Comparison of ENCODE assay signal across 21 cellular contexts in the genomic region with DNA sequence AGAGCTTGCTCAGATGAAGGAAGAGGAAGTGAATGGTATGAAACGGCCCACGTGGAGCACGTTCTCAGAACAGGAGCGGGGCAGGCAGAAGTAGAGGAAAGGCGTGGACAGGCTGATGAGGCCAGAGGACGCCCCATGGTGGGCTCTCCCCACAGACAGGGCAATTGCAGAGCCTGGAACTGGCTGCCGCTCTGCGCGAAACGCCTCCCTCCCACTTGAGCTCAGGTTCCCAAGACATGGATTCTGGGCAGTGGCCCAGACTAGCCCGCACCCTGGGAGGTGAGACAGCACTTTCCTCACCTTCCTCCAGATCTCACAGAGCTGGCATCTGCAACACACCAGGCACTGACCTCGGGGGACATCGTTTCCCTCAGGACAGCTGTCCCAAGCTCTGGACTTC.
DNase-seq lines count a peak whose midpoint lies in the region; ATAC-seq, FAIRE-seq and TF ChIP-seq lines count a peak whose summit lies in the region.
"Had no signal": no experiment of that assay in that cellular context is flagged by ENCODE, and none has a peak within 500 bp of the region (broad histone marks: within the 10 kb centered on the region; RNA-seq: fewer than 3 reads in every experiment).

No MANE protein-coding gene starts in this region.

- no peak overlapping the region for H3K27ac ChIP-seq in K562 (ENCODE audit: extremely low read depth, low read depth, low read length)
- H3K27ac ChIP-seq in upper lobe of right lung: no peak overlapping the region

- no TSS peak for BruUV-seq in K562 (replicated peaks; lab: Mats Ljungman, UMichigan)

- H3K27me3 ChIP-seq in K562 (ENCODE audit: control insufficient read depth in 2 of 2, insufficient read depth in 2 of 2, low read length in 2 of 2) (peaks cover 2 to 18% of the 10 kb centered on the region in 2 experiments; a peak in 2 of 5 replicates), upper lobe of right lung (peaks cover 5% of the 10 kb centered on the region)

- no peaks in the 10 kb centered on the region for H3K36me3 Mint-ChIP-seq in activated naive CD8-positive, alpha-beta T cell treated with anti-CD3 and anti-CD28 coated beads, Interleukin-2, amount 10 ng/mL, durations not matched to agents 7 days and 5 days
- no peaks in the 10 kb centered on the region for H3K36me3 Mint-ChIP-seq in activated naive CD8-positive, alpha-beta T cell treated with anti-CD3 and anti-CD28 coated beads for 36 hours

- no peak overlapping the region for H3K4me3 Mint-ChIP-seq in activated naive CD8-positive, alpha-beta T cell treated with anti-CD3 and anti-CD28 coated beads, Interleukin-2, amount 10 ng/mL, durations not matched to agents 7 days and 5 days
- no peak overlapping the region for H3K4me3 Mint-ChIP-seq in activated naive CD8-positive, alpha-beta T cell treated with anti-CD3 and anti-CD28 coated beads for 36 hours
- H3K4me3 Mint-ChIP-seq: B cell had no signal

- no peak for ATAC-seq in activated naive CD8-positive, alpha-beta T cell treated with anti-CD3 and anti-CD28 coated beads, Interleukin-2, amount 10 ng/mL, durations not matched to agents 7 days and 5 days (ENCODE audit: low read depth)
- ATAC-seq in K562 (no peak), upper lobe of right lung (no peak), left cardiac atrium (no peak)

- H3K79me2 ChIP-seq in K562 (ENCODE audit: control insufficient read depth, insufficient read depth, low read length): no peaks in the 10 kb centered on the region

- TF ChIP-seq RAD21 in K562 (CRISPR knock-in tag; conservative IDR thresholded peaks at IDR 0.05 in 1 of 2, IDR thresholded peaks at IDR 0.05 in 1 of 2): no peak

- in situ Hi-C loops in K562 (cut with MboI): no loop called here

- TF ChIP-seq CTCF in K562 (IDR thresholded peaks at IDR 0.05 in 2 of 3, conservative IDR thresholded peaks at IDR 0.05 in 1 of 3; ENCODE audit: insufficient read depth in 2 of 3, low read depth in 1 of 3, low read length in 3 of 3): no peak
- TF ChIP-seq CTCF in upper lobe of right lung (IDR thresholded peaks at IDR 0.05): no peak

- peak; percentile 20 for DNase-seq in activated naive CD8-positive, alpha-beta T cell treated with anti-CD3 and anti-CD28 coated beads, Interleukin-2, amount 10 ng/mL, durations not matched to agents 7 days and 5 days
- no peak for DNase-seq in activated naive CD8-positive, alpha-beta T cell treated with anti-CD3 and anti-CD28 coated beads for 36 hours
- DNase-seq in K562 (ENCODE audit: extremely low read depth in 1 of 4, low spot score in 3 of 4): no peak
- DNase-seq in mesenteric fat pad (ENCODE audit: low spot score): peak; percentile 72
- DNase-seq in upper lobe of right lung: peak; percentile 49
- DNase-seq in NCI-H2227 treated with DMSO at 0.1 percent for 48 hours (lab: John Stamatoyannopoulos, UW): no peak
- DNase-seq in MV-4-11 (lab: John Stamatoyannopoulos, UW): no peak
- DNase-seq in left cardiac atrium: no peak
- DNase-seq: DMS53, GDM1, KG1, NCI-H1092 treated with DMSO at 0.1 percent for 48 hours, NCI-H1436 treated with DMSO at 0.1 percent for 48 hours, NCI-H1930, NCI-H345, NCI-H524, Right ventricle myocardium superior had no signal

- no peak overlapping the region for H3K9ac ChIP-seq in K562 (ENCODE audit: insufficient read depth in 1 of 2, low read depth in 2 of 2, low read length in 2 of 2)

- FAIRE-seq in K562 (lab: Jason Lieb, UNC): no peak
- FAIRE-seq: A204.1, D721Med, H54 had no signal

- POLR2A ChIA-PET in activated naive CD8-positive, alpha-beta T cell treated with anti-CD3 and anti-CD28 coated beads, Interleukin-2, amount 10 ng/mL, durations not matched to agents 7 days and 5 days (lab: Charles Lee): no interaction called here
- POLR2A ChIA-PET in K562 (lab: Yijun Ruan, JAX): no interaction called here

- no peaks in the 10 kb centered on the region for H3K9me1 ChIP-seq in K562 (ENCODE audit: control insufficient read depth, insufficient read depth, low read length)

- H3K4me1 ChIP-seq in K562 (replicated peaks in 1 of 2; ENCODE audit: control insufficient read depth in 2 of 2, insufficient read depth in 2 of 2, low read length in 2 of 2) (no peaks in the 10 kb centered on the region; a peak in 1 of 5 replicates), upper lobe of right lung (no peaks in the 10 kb centered on the region)

- CTCF ChIA-PET in K562 (lab: Yijun Ruan, JAX; ENCODE audit: low intra/inter-chr PET ratio): no interaction called here

- no peak for TF ChIP-seq EP300 in K562 (IDR thresholded peaks at IDR 0.05; ENCODE audit: low read length)

- WGBS in K562 (ENCODE audit: insufficient coverage, low coverage, missing lambda C conversion rate): 13% methylated on average over 11 of the region's 13 CpGs

- no peak overlapping the region for H3K4me3 ChIP-seq in K562
- H3K4me3 ChIP-seq in upper lobe of right lung: no peak overlapping the region

- H3K9me3 ChIP-seq in K562 (replicated peaks; ENCODE audit: control insufficient read depth, insufficient read depth, low read depth, low read length) (no peaks in the 10 kb centered on the region), upper lobe of right lung (no peaks in the 10 kb centered on the region)

- H3K9me3 Mint-ChIP-seq in activated naive CD8-positive, alpha-beta T cell treated with anti-CD3 and anti-CD28 coated beads, Interleukin-2, amount 10 ng/mL, durations not matched to agents 7 days and 5 days: no peaks in the 10 kb centered on the region
- H3K9me3 Mint-ChIP-seq in activated naive CD8-positive, alpha-beta T cell treated with anti-CD3 and anti-CD28 coated beads for 36 hours: no peaks in the 10 kb centered on the region

- H3K36me3 ChIP-seq in K562 (ENCODE audit: control insufficient read depth, insufficient read depth, low read length): no peaks in the 10 kb centered on the region
- H3K36me3 ChIP-seq in upper lobe of right lung: no peaks in the 10 kb centered on the region

- H3K27ac Mint-ChIP-seq in activated naive CD8-positive, alpha-beta T cell treated with anti-CD3 and anti-CD28 coated beads, Interleukin-2, amount 10 ng/mL, durations not matched to agents 7 days and 5 days: no peak overlapping the region
- no peak overlapping the region for H3K27ac Mint-ChIP-seq in activated naive CD8-positive, alpha-beta T cell treated with anti-CD3 and anti-CD28 coated beads for 36 hours
- H3K27ac Mint-ChIP-seq: B cell had no signal

- intact Hi-C loops in K562 (cut with micrococcal nuclease) (no loop called here), upper lobe of right lung (cut with DNase I) (no loop called here), left cardiac atrium (cut with DNase I) (no loop called here)

- H3K4me1 Mint-ChIP-seq in activated naive CD8-positive, alpha-beta T cell treated with anti-CD3 and anti-CD28 coated beads, Interleukin-2, amount 10 ng/mL, durations not matched to agents 7 days and 5 days: no peaks in the 10 kb centered on the region
- no peaks in the 10 kb centered on the region for H3K4me1 Mint-ChIP-seq in activated naive CD8-positive, alpha-beta T cell treated with anti-CD3 and anti-CD28 coated beads for 36 hours
- H3K4me1 Mint-ChIP-seq: B cell had no signal

- H2AFZ ChIP-seq in K562 (ENCODE audit: low read depth, low read length): no peak overlapping the region

- TF ChIP-seq POLR2A in K562 (conservative IDR thresholded peaks at IDR 0.05): no peak

- 0 out of 2 replicates have a peak, but pooled peaks cover 4% of the 10 kb centered on the region for H4K20me1 ChIP-seq in K562 (replicated peaks; ENCODE audit: control insufficient read depth, insufficient read depth, low read length)

- H3K27me3 Mint-ChIP-seq in activated naive CD8-positive, alpha-beta T cell treated with anti-CD3 and anti-CD28 coated beads, Interleukin-2, amount 10 ng/mL, durations not matched to agents 7 days and 5 days: no peaks in the 10 kb centered on the region
- H3K27me3 Mint-ChIP-seq in activated naive CD8-positive, alpha-beta T cell treated with anti-CD3 and anti-CD28 coated beads for 36 hours: no peaks in the 10 kb centered on the region
- H3K27me3 Mint-ChIP-seq: B cell had no signal

- no peak overlapping the region for H3K4me2 ChIP-seq in K562 (ENCODE audit: insufficient read depth, low read length)

TF ChIP-seq in K562, 482 proteins besides CTCF, POLR2A, EP300 and RAD21 (continues in another document):
- no peak for TF ChIP-seq PPARD (CRISPR knock-in tag; IDR thresholded peaks at IDR 0.05)
- TF ChIP-seq, protein P1, sequence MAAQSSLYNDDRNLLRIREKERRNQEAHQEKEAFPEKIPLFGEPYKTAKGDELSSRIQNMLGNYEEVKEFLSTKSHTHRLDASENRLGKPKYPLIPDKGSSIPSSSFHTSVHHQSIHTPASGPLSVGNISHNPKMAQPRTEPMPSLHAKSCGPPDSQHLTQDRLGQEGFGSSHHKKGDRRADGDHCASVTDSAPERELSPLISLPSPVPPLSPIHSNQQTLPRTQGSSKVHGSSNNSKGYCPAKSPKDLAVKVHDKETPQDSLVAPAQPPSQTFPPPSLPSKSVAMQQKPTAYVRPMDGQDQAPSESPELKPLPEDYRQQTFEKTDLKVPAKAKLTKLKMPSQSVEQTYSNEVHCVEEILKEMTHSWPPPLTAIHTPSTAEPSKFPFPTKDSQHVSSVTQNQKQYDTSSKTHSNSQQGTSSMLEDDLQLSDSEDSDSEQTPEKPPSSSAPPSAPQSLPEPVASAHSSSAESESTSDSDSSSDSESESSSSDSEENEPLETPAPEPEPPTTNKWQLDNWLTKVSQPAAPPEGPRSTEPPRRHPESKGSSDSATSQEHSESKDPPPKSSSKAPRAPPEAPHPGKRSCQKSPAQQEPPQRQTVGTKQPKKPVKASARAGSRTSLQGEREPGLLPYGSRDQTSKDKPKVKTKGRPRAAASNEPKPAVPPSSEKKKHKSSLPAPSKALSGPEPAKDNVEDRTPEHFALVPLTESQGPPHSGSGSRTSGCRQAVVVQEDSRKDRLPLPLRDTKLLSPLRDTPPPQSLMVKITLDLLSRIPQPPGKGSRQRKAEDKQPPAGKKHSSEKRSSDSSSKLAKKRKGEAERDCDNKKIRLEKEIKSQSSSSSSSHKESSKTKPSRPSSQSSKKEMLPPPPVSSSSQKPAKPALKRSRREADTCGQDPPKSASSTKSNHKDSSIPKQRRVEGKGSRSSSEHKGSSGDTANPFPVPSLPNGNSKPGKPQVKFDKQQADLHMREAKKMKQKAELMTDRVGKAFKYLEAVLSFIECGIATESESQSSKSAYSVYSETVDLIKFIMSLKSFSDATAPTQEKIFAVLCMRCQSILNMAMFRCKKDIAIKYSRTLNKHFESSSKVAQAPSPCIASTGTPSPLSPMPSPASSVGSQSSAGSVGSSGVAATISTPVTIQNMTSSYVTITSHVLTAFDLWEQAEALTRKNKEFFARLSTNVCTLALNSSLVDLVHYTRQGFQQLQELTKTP (IDR thresholded peaks at IDR 0.05; ENCODE audit: low read depth in 1 of 2, partially characterized antibody in 2 of 2): no peak
- TF ChIP-seq, protein P2, sequence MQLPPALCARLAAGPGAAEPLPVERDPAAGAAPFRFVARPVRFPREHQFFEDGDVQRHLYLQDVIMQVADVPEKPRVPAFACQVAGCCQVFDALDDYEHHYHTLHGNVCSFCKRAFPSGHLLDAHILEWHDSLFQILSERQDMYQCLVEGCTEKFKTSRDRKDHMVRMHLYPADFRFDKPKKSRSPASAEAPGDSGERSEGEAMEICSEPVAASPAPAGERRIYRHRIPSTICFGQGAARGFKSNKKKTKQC (CRISPR knock-in tag; IDR thresholded peaks at IDR 0.05): no peak
- 0 out of 2 replicates have a peak, but pooled peaks have one; percentile 17 for TF ChIP-seq SPI1 (IDR thresholded peaks at IDR 0.05; ENCODE audit: borderline replicate concordance, low read depth, low read length)
- no peak for TF ChIP-seq CTBP1 (IDR thresholded peaks at IDR 0.05; ENCODE audit: borderline replicate concordance)

Comparison
In these comparisons a context has a peak if more than half of its experiments do, and no peak if none do; other contexts are left out.
1. DNase-seq: peak in activated naive CD8-positive, alpha-beta T cell treated with anti-CD3 and anti-CD28 coated beads, Interleukin-2, amount 10 ng/mL, durations not matched to agents 7 days and 5 days (single experiment), mesenteric fat pad (single experiment) and upper lobe of right lung (single experiment); none in activated naive CD8-positive, alpha-beta T cell treated with anti-CD3 and anti-CD28 coated beads for 36 hours (single experiment), K562 (0 of 4), NCI-H2227 treated with DMSO at 0.1 percent for 48 hours (single experiment), MV-4-11 (single experiment) and left cardiac atrium (single experiment).